In the genomic region with DNA sequence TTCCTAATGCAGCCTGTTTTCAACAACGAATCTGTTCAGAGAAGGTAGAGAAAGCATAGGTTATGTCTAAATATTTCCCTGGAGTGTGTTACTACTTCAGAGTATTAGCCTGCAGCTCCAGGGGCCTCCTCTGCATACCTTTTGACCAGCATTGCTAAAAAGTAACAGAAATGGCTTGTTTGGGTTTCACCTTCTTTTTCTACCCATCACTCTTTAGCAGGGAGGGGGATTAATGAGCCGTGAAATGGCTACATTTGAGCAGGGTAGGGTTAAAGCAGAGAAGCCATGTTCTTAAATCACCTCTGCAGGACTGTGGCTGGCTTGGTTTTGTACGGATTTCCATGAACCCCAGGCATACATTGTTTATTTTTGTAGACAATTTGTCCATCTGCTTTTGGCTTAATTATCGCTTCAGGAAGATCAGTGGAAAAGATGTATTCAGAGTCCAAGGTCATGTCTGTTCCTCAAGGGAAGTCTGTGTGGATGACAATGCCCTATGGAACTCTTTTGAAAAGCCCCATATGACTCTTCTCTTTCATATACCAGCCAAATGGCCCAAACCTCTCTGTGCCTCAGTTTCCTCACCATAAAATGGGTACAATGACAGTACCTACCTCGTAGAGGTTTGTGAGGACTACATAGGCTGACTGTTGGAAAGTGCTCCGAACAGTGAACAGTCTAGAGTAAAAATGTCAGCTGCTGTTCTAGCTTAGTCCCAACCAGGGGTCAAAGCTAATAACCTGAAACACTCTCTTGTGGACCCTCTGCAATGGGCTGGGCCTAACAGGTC, we compare ENCODE assay signal across 10 cellular contexts.
DNase-seq lines count a peak whose midpoint lies in the region; ATAC-seq and TF ChIP-seq lines count a peak whose summit lies in the region.
"Had no signal": no experiment of that assay in that cellular context is flagged by ENCODE, and none has a peak within 500 bp of the region (broad histone marks: within the 10 kb centered on the region; RNA-seq: fewer than 3 reads in every experiment).

No MANE protein-coding gene starts in this region.

- no peak overlapping the region for H3K27ac ChIP-seq in HEK293 (ENCODE audit: extremely low read depth, low read depth, low read length)
- peak overlapping the region; percentile 86 for H3K27ac ChIP-seq in muscle layer of duodenum (ENCODE audit: low read length)

- TF ChIP-seq CTCF in HEK293 (tag by site-specific recombination; IDR thresholded peaks at IDR 0.05) (no peak), astrocyte of the cerebellum (IDR thresholded peaks at IDR 0.05; ENCODE audit: low read depth, low read length, missing control alignments) (no peak)

- H3K4me1 ChIP-seq in HEK293 (ENCODE audit: control insufficient read depth, insufficient read depth, low read length) (no peaks in the 10 kb centered on the region; the same call in 1 of the 2 replicates), muscle layer of duodenum (ENCODE audit: control insufficient read depth in 1 of 2, insufficient read depth in 2 of 2, low read length in 2 of 2) (peaks cover 13 to 26% of the 10 kb centered on the region in 2 donors)
- H3K4me1 ChIP-seq: HAP-1 had no signal

- POLR2A ChIA-PET in HEK293 (lab: Yijun Ruan, JAX), result interaction anchor here (1.6 to 1.9 kb wide), 3 partner anchors 23 to 104 kb away, joined by 5 to 8 read pairs (median 8); a partner anchor contains a TSS

- ATAC-seq in HG02970 (IDR thresholded peaks at IDR 0.05; ENCODE audit: low FRiP score, unreplicated experiment), result no peak

- no peaks in the 10 kb centered on the region for H3K9me3 ChIP-seq in HEK293 (ENCODE audit: control insufficient read depth, insufficient read depth, low read depth, low read length)
- H3K9me3 ChIP-seq in muscle layer of duodenum (ENCODE audit: control insufficient read depth in 1 of 2, low read length in 2 of 2), result no peaks in the 10 kb centered on the region
- H3K9me3 ChIP-seq: HAP-1 had no signal

- in situ Hi-C loops in ACHN (cut with HindIII; ENCODE audit: low pct_ligation_motif_present, low pct_unique_long_range_greater_than_20kb, low sequenced_read_pairs) (no loop called here), astrocyte of the cerebellum (cut with HindIII; ENCODE audit: low sequenced_read_pairs) (no loop called here)

- H3K36me3 ChIP-seq in HEK293 (ENCODE audit: control insufficient read depth in 2 of 2, insufficient read depth in 1 of 2, low read length in 2 of 2) (no peaks in the 10 kb centered on the region), muscle layer of duodenum (ENCODE audit: control insufficient read depth in 1 of 2, insufficient read depth in 2 of 2, low read length in 2 of 2) (peaks cover 0 to 5% of the 10 kb centered on the region in 2 donors)
- H3K36me3 ChIP-seq: HAP-1 had no signal

- no peak overlapping the region for H3K4me3 ChIP-seq in HEK293 (ENCODE audit: low read depth, low read length)
- H3K4me3 ChIP-seq in astrocyte of the cerebellum (ENCODE audit: low read depth, low read length), result no peak overlapping the region
- H3K4me3 ChIP-seq in muscle layer of duodenum (ENCODE audit: low read depth in 1 of 2, low read length in 2 of 2), result no peak overlapping the region
- H3K4me3 ChIP-seq: HAP-1 had no signal

- H3K27me3 ChIP-seq in muscle layer of duodenum (ENCODE audit: low read depth, low read length), result no peaks in the 10 kb centered on the region

- CTCF ChIA-PET in HEK293 (lab: Yijun Ruan, JAX), result interaction anchor here (0.5 to 1.9 kb wide), 25 partner anchors 8 to 299 kb away, joined by 3 to 12 read pairs (median 4); a partner anchor contains a TSS

- DNase-seq in ACHN (peak; percentile 60), astrocyte of the cerebellum (ENCODE audit: low read depth) (peak; percentile 62), occipital lobe (lab: John Stamatoyannopoulos, UW) (no peak), DMS53 treated with DMSO at 0.1 percent for 48 hours (lab: John Stamatoyannopoulos, UW; ENCODE audit: unreplicated experiment) (no peak), iPS-NIHi7 (ENCODE audit: extremely low spot score) (no peak)
- DNase-seq: NCI-H524 treated with DMSO at 0.1 percent for 48 hours had no signal

TF ChIP-seq in HEK293, 187 proteins besides CTCF, POLR2A, EP300 and RAD21:
- TF ChIP-seq, protein P1, sequence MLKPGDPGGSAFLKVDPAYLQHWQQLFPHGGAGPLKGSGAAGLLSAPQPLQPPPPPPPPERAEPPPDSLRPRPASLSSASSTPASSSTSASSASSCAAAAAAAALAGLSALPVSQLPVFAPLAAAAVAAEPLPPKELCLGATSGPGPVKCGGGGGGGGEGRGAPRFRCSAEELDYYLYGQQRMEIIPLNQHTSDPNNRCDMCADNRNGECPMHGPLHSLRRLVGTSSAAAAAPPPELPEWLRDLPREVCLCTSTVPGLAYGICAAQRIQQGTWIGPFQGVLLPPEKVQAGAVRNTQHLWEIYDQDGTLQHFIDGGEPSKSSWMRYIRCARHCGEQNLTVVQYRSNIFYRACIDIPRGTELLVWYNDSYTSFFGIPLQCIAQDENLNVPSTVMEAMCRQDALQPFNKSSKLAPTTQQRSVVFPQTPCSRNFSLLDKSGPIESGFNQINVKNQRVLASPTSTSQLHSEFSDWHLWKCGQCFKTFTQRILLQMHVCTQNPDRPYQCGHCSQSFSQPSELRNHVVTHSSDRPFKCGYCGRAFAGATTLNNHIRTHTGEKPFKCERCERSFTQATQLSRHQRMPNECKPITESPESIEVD (tag by site-specific recombination; IDR thresholded peaks at IDR 0.05), result peak; percentile 30; the same call in 1 of the 2 replicates
- TF ChIP-seq, protein P2, sequence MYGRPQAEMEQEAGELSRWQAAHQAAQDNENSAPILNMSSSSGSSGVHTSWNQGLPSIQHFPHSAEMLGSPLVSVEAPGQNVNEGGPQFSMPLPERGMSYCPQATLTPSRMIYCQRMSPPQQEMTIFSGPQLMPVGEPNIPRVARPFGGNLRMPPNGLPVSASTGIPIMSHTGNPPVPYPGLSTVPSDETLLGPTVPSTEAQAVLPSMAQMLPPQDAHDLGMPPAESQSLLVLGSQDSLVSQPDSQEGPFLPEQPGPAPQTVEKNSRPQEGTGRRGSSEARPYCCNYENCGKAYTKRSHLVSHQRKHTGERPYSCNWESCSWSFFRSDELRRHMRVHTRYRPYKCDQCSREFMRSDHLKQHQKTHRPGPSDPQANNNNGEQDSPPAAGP (tag by site-specific recombination; IDR thresholded peaks at IDR 0.05), result no peak
- TF ChIP-seq ZNF292 (tag by site-specific recombination; IDR thresholded peaks at IDR 0.05; ENCODE audit: borderline replicate concordance, low read depth), result 0 out of 2 replicates have a peak, but pooled peaks have one; percentile 11
- no peak for TF ChIP-seq ZNF202 (tag by site-specific recombination; IDR thresholded peaks at IDR 0.05; ENCODE audit: borderline replicate concordance)
TF ChIP-seq in HEK293: peak in this region for 2.

Comparison
In these comparisons a context has a peak if more than half of its experiments do, and no peak if none do; other contexts are left out.
1. DNase-seq: peak in ACHN (single experiment) and astrocyte of the cerebellum (single experiment); none in occipital lobe (single experiment), DMS53 treated with DMSO at 0.1 percent for 48 hours (single experiment) and iPS-NIHi7 (single experiment).